ENCODE assay signal across 1 cellular context in genomic region chr16:70433456-70434103, GRCh38.
A peak's percentile ranks its signal among the peaks of the same experiment; 100 is the strongest.
TF ChIP-seq lines count a peak whose summit lies in the region.

No MANE protein-coding gene starts in this region.

TF ChIP-seq in SK-N-SH, 30 proteins besides CTCF, POLR2A, EP300 and RAD21 (continued from another document):
- TF ChIP-seq PBX3 (IDR thresholded peaks at IDR 0.05), result peak; percentile 58
- no peak for TF ChIP-seq EZH2phosphoT487 (IDR thresholded peaks at IDR 0.05; ENCODE audit: borderline replicate concordance, low read depth)
- TF ChIP-seq, protein P1, sequence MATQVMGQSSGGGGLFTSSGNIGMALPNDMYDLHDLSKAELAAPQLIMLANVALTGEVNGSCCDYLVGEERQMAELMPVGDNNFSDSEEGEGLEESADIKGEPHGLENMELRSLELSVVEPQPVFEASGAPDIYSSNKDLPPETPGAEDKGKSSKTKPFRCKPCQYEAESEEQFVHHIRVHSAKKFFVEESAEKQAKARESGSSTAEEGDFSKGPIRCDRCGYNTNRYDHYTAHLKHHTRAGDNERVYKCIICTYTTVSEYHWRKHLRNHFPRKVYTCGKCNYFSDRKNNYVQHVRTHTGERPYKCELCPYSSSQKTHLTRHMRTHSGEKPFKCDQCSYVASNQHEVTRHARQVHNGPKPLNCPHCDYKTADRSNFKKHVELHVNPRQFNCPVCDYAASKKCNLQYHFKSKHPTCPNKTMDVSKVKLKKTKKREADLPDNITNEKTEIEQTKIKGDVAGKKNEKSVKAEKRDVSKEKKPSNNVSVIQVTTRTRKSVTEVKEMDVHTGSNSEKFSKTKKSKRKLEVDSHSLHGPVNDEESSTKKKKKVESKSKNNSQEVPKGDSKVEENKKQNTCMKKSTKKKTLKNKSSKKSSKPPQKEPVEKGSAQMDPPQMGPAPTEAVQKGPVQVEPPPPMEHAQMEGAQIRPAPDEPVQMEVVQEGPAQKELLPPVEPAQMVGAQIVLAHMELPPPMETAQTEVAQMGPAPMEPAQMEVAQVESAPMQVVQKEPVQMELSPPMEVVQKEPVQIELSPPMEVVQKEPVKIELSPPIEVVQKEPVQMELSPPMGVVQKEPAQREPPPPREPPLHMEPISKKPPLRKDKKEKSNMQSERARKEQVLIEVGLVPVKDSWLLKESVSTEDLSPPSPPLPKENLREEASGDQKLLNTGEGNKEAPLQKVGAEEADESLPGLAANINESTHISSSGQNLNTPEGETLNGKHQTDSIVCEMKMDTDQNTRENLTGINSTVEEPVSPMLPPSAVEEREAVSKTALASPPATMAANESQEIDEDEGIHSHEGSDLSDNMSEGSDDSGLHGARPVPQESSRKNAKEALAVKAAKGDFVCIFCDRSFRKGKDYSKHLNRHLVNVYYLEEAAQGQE (IDR thresholded peaks at IDR 0.05; ENCODE audit: low read depth, low read length), result no peak
- TF ChIP-seq POLR2AphosphoS5 (IDR thresholded peaks at IDR 0.05; ENCODE audit: low read depth, low read length), result 0 out of 2 replicates have a peak, but pooled peaks have one; percentile 16
TF ChIP-seq in SK-N-SH: peak in this region for 8.
